Comparison of ENCODE assay signal across 9 cellular contexts in genomic region chr1:158113759-158114127, GRCh38.
DNase-seq lines count a peak whose midpoint lies in the region; ATAC-seq and TF ChIP-seq lines count a peak whose summit lies in the region.
"Had no signal": no experiment of that assay in that cellular context is flagged by ENCODE, and none has a peak within 500 bp of the region (broad histone marks: within the 10 kb centered on the region; RNA-seq: fewer than 3 reads in every experiment).

No MANE protein-coding gene starts in this region.

- H3K4me3 ChIP-seq in BLaER1 (peak overlapping the region; percentile 67), OCI-LY1 (ENCODE audit: low read depth, low read length, poor library complexity, severe bottlenecking) (peak overlapping the region; percentile 71), neuron (ENCODE audit: low read length) (peak overlapping the region; percentile 54)

- H2AFZ ChIP-seq in OCI-LY1 (ENCODE audit: low read length) (no peak overlapping the region), neuron (ENCODE audit: low read depth, low read length) (peak overlapping the region; percentile 89)

- ATAC-seq in effector memory CD8-positive, alpha-beta T cell (replicated peaks) = no peak
- no peak for ATAC-seq in HG02588 (IDR thresholded peaks at IDR 0.05; ENCODE audit: unreplicated experiment)

- no peak for DNase-seq in effector memory CD8-positive, alpha-beta T cell
- no peak for DNase-seq in G401 (ENCODE audit: low spot score)
- no peak for DNase-seq in OCI-M1 (lab: John Stamatoyannopoulos, UW)
- no peak for DNase-seq in HuH-7 (ENCODE audit: low spot score)
- DNase-seq: stimulated activated naive CD4-positive, alpha-beta T cell treated with Interleukin-2 at 50 U/mL for 16 hours had no signal

- H3K27me3 Mint-ChIP-seq in effector memory CD8-positive, alpha-beta T cell = peaks cover 61 to 77% of the 10 kb centered on the region in 2 donors

- H3K9me3 Mint-ChIP-seq in effector memory CD8-positive, alpha-beta T cell = no peaks in the 10 kb centered on the region

- H3K9ac ChIP-seq in BLaER1 (peak overlapping the region; percentile 70), OCI-LY1 (ENCODE audit: low read length) (peak overlapping the region; percentile 55; the same call in 1 of the 2 replicates)

- TF ChIP-seq CTCF in OCI-LY1 (IDR thresholded peaks at IDR 0.05; ENCODE audit: low read length) = no peak; the same call in 1 of the 2 replicates

- in situ Hi-C loops in G401 (cut with HindIII; ENCODE audit: low sequenced_read_pairs) = loop anchor here (25.0 kb wide), 1 partner anchor 151 kb away; no protein-coding TSS in a partner anchor

- no peaks in the 10 kb centered on the region for H3K27me3 ChIP-seq in BLaER1
- peaks cover 19% of the 10 kb centered on the region; the same call in 1 of the 2 replicates for H3K27me3 ChIP-seq in OCI-LY1 (ENCODE audit: insufficient read depth, low read length)
- peaks cover 18% of the 10 kb centered on the region for H3K27me3 ChIP-seq in neuron (ENCODE audit: insufficient read depth, low read length)

- H3K9me3 ChIP-seq in BLaER1 (peaks cover 17% of the 10 kb centered on the region), OCI-LY1 (ENCODE audit: low read length) (no peaks in the 10 kb centered on the region), neuron (ENCODE audit: low read length) (peaks cover 5% of the 10 kb centered on the region)

- H3K36me3 Mint-ChIP-seq in effector memory CD8-positive, alpha-beta T cell (ENCODE audit: insufficient read depth) = no peaks in the 10 kb centered on the region

- H3K27ac Mint-ChIP-seq in effector memory CD8-positive, alpha-beta T cell = no peak overlapping the region

- peak overlapping the region; percentile 59 to 71 for H3K4me3 Mint-ChIP-seq in effector memory CD8-positive, alpha-beta T cell

- H3K4me1 Mint-ChIP-seq in effector memory CD8-positive, alpha-beta T cell (ENCODE audit: low read depth in 2 of 2) = peaks cover 11 to 14% of the 10 kb centered on the region in 2 donors

- no peaks in the 10 kb centered on the region for H3F3A ChIP-seq in OCI-LY1 (ENCODE audit: insufficient read depth, low read length)

- H4K20me1 ChIP-seq in BLaER1 (no peaks in the 10 kb centered on the region), OCI-LY1 (ENCODE audit: insufficient read depth, low read length) (no peaks in the 10 kb centered on the region)

- H3K4me1 ChIP-seq in BLaER1 = peaks cover 30% of the 10 kb centered on the region
- peaks cover 13% of the 10 kb centered on the region for H3K4me1 ChIP-seq in OCI-LY1 (ENCODE audit: insufficient read depth, low read length, severe bottlenecking)
- H3K4me1 ChIP-seq in neuron (ENCODE audit: insufficient read depth, low read length) = peaks cover 11% of the 10 kb centered on the region

- H3K27ac ChIP-seq in BLaER1 (peak overlapping the region; percentile 70; the same call in 1 of the 2 replicates), OCI-LY1 (ENCODE audit: low read depth, low read length, poor library complexity, severe bottlenecking) (no peak overlapping the region)

- H3K4me2 ChIP-seq in BLaER1 (peak overlapping the region; percentile 87), OCI-LY1 (ENCODE audit: low read length) (peak overlapping the region; percentile 71)

- no peaks in the 10 kb centered on the region for H3K36me3 ChIP-seq in BLaER1
- no peaks in the 10 kb centered on the region; the same call in 1 of the 2 replicates for H3K36me3 ChIP-seq in OCI-LY1 (ENCODE audit: insufficient read depth, low read length)
- no peaks in the 10 kb centered on the region for H3K36me3 ChIP-seq in neuron (ENCODE audit: insufficient read depth, low read length)

- H3K79me2 ChIP-seq in OCI-LY1 (ENCODE audit: insufficient read depth, low read length) = no peaks in the 10 kb centered on the region

- H3K9me2 ChIP-seq in OCI-LY1 (ENCODE audit: low read depth, low read length) = no peaks in the 10 kb centered on the region
